1 cellular context compared by ENCODE assay signal in the genomic region with DNA sequence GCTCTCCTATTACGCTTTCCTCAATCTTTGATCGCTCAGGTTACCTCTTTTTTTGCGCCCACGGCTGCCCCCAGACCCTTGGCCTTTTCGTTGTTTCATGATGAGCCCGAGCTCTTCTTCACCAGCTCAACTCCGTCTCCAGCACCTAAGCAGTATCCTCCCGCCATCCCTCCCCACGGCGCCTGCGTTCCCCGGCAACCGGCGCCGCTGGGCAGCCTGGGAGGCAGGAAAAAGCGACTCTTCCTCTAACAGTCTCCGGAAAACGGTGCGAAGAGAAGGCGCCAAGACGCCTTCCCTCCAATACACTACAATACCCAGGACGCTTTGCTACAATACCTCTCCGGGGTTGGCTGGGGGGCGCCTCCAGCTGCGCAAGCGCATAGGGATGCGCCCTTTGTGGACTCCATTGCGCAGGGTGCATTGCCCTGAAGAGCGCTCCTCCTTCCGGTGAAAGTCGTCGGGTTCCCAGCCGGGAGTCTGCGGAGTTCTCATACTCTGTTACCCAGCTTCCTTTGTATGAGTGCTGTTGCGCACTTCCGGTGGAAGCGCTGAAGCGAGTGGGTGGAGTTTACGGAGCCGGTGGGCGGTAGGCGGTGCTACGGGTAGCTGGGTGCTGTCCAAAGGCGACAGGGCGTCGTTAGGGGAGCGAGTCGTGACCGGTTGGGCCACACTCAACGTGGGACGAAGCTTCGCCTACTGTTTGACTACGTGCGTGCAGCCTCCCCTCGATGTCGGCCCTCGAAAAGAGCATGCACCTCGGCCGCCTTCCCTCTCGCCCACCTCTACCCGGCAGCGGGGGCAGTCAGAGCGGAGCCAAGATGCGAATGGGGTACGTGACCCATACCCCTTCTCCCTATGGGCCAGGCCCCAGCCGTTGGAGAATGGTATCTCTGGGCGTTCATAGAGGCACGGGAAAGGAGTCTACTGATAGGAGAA.
TF ChIP-seq lines count a peak whose summit lies in the region.

A gene with protein sequence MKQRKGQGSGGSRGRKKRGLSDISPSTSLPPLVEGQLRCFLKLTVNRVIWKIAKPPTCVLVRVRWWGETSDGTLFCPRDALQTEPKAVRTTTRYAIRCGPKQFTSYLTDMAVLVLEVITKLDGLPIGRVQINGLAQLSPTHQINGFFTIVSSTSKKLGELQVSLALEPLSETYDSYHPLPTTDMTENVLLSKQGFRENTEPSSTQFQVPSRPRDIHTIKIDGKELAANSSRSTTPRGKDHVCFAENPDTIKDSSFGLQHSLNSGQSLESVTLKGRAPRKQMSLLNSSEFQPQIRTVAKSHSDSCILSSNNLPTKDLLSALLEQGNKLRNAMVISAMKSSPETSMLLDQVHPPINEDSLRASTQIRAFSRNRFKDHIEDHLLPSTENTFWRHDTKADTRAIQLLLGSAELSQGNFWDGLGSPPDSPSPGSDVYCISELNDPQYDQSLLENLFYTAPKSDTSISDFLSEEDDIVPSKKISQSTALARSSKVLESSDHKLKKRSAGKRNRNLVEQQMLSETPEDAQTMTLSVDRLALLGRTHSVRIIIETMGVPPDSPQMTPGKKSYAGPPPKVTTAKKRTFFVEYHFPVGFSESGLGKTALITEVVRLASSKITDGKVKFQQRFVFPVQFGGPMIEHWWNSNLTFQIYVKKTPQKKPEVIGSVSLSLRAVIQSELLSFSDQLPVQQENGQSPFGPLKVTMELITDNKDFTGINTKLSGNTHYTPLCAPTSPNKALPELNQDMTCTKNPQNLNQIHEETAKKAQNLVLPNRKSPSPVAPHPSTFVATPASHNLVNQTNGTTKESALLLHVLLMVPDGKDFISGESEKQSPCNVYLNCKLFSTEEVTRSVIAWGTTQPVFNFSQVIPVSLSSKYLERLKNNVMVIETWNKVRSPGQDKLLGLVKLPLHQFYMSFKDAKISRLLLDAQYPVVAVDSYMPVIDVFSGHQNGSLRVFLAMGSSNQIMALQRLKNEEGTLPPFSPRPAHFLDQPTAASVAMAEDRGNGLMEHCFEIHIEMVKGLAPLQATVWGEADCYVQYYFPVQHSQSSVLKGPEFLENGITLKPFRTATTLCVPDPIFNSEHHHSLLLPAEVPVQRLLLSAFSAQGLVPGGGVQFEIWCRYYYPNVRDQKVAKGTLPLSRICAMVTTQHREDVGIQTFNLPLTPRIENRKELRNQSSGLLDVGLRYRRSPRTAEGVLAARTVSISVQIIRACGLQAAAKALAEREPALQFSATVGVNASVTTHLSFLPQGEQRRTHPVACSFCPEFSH (N-terminal part only) (minus strand): TSS at position 309 of the 936 bp plus-strand sequence. CDS start 210 bp downstream, at position 99.
A gene with protein sequence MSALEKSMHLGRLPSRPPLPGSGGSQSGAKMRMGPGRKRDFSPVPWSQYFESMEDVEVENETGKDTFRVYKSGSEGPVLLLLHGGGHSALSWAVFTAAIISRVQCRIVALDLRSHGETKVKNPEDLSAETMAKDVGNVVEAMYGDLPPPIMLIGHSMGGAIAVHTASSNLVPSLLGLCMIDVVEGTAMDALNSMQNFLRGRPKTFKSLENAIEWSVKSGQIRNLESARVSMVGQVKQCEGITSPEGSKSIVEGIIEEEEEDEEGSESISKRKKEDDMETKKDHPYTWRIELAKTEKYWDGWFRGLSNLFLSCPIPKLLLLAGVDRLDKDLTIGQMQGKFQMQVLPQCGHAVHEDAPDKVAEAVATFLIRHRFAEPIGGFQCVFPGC (plus strand): TSS at position 596 of the 936 bp plus-strand sequence. CDS start 133 bp downstream, at position 729.

TF ChIP-seq in endothelial cell of umbilical vein, 7 proteins besides CTCF, POLR2A, EP300 and RAD21:
- no peak for TF ChIP-seq JUN (IDR thresholded peaks at IDR 0.05; ENCODE audit: borderline replicate concordance, insufficient read depth, insufficient read length, low read depth)
- TF ChIP-seq MYC (IDR thresholded peaks at IDR 0.05; ENCODE audit: low read depth, low read length), result peak; percentile 9
- TF ChIP-seq, protein P1, sequence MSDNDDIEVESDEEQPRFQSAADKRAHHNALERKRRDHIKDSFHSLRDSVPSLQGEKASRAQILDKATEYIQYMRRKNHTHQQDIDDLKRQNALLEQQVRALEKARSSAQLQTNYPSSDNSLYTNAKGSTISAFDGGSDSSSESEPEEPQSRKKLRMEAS (IDR thresholded peaks at IDR 0.05; ENCODE audit: insufficient read depth, insufficient read length), result peak; percentile 71
- no peak for TF ChIP-seq POLR2AphosphoS5 (IDR thresholded peaks at IDR 0.05; ENCODE audit: insufficient read depth, low read depth, low read length)
- TF ChIP-seq EZH2 (IDR thresholded peaks at IDR 0.05; ENCODE audit: borderline replicate concordance, low read depth, low read length, severe bottlenecking), result no peak
- no peak for TF ChIP-seq FOS (IDR thresholded peaks at IDR 0.05; ENCODE audit: borderline replicate concordance, insufficient read depth, low read length)
- no peak for TF ChIP-seq GATA2 (IDR thresholded peaks at IDR 0.05; ENCODE audit: insufficient read depth, insufficient read length, low read depth, low read length)
